In genomic region chr2:59879700-59880131, GRCh38 we compare ENCODE assay signal across 30 cellular contexts.
"Had no signal": no experiment of that assay in that cellular context is flagged by ENCODE, and none has a peak within 500 bp of the region (broad histone marks: within the 10 kb centered on the region; RNA-seq: fewer than 3 reads in every experiment).

No MANE protein-coding gene starts in this region.

- H3K4me1 Mint-ChIP-seq: activated CD4-positive, alpha-beta T cell treated with anti-CD3 and anti-CD28 coated beads for 36 hours; activated CD4-positive, alpha-beta T cell treated with anti-CD3 and anti-CD28 coated beads, Interleukin-2, amount 10 ng/mL, durations not matched to agents 24 days and 14 days; activated T-helper 17 cell treated with anti-CD3 and anti-CD28 coated beads, Interleukin-2, amount 50 U/mL, for 72 hours; central memory CD8-positive, alpha-beta T cell; T-helper 17 cell had no signal

- H3K27me3 Mint-ChIP-seq: activated CD4-positive, alpha-beta memory T cell treated with anti-CD3 and anti-CD28 coated beads for 36 hours; activated naive CD8-positive, alpha-beta T cell; central memory CD8-positive, alpha-beta T cell; dendritic cell treated with granulocyte-macrophage colony-stimulating factor and Interleukin-4, amounts not matched to agents 40 ng/mL and 50 ng/mL, for 4 days; T-helper 17 cell had no signal

- H3K27me3 ChIP-seq: breast epithelium, esophagus muscularis mucosa, gastrocnemius medialis, heart right ventricle had no signal

- H3K4me3 Mint-ChIP-seq: activated CD4-positive, alpha-beta memory T cell treated with anti-CD3 and anti-CD28 coated beads for 36 hours; activated CD4-positive, alpha-beta T cell treated with anti-CD3 and anti-CD28 coated beads for 36 hours; activated CD4-positive, alpha-beta T cell treated with anti-CD3 and anti-CD28 coated beads, Interleukin-2, amount 10 ng/mL, durations not matched to agents 24 days and 14 days; activated naive CD8-positive, alpha-beta T cell; activated T-cell treated with anti-CD3 and anti-CD28 coated beads, Interleukin-2, amount 50 U/mL, for 4 hours; activated T-helper 17 cell treated with anti-CD3 and anti-CD28 coated beads, Interleukin-2, amount 50 U/mL, for 72 hours; central memory CD8-positive, alpha-beta T cell; dendritic cell treated with granulocyte-macrophage colony-stimulating factor and Interleukin-4, amounts not matched to agents 40 ng/mL and 50 ng/mL, for 4 days; T-helper 17 cell; T-helper 2 cell treated with Interferon-gamma antibody and Interleukin-4, amounts not matched to agents 5 μg/mL and 100 μg/mL, for 36 hours had no signal

- H3K36me3 ChIP-seq: breast epithelium, esophagus muscularis mucosa, gastrocnemius medialis, heart right ventricle had no signal

- H3K27ac ChIP-seq: breast epithelium, coronary artery, dorsolateral prefrontal cortex, esophagus muscularis mucosa, foreskin keratinocyte, gastrocnemius medialis, heart right ventricle had no signal

- H3K9me3 ChIP-seq: breast epithelium, esophagus muscularis mucosa, gastrocnemius medialis, heart right ventricle had no signal

- H3K27ac Mint-ChIP-seq: activated CD4-positive, alpha-beta memory T cell treated with anti-CD3 and anti-CD28 coated beads for 36 hours; activated CD4-positive, alpha-beta T cell treated with anti-CD3 and anti-CD28 coated beads for 36 hours; activated CD4-positive, alpha-beta T cell treated with anti-CD3 and anti-CD28 coated beads, Interleukin-2, amount 10 ng/mL, durations not matched to agents 24 days and 14 days; activated naive CD8-positive, alpha-beta T cell; activated T-helper 17 cell treated with anti-CD3 and anti-CD28 coated beads, Interleukin-2, amount 50 U/mL, for 72 hours; dendritic cell treated with granulocyte-macrophage colony-stimulating factor and Interleukin-4, amounts not matched to agents 40 ng/mL and 50 ng/mL, for 4 days; T-helper 17 cell; T-helper 2 cell treated with Interferon-gamma antibody and Interleukin-4, amounts not matched to agents 5 μg/mL and 100 μg/mL, for 36 hours had no signal

- DNase-seq: activated CD4-positive, alpha-beta memory T cell treated with anti-CD3 and anti-CD28 coated beads for 36 hours; activated CD4-positive, alpha-beta T cell treated with anti-CD3 and anti-CD28 coated beads for 36 hours; activated CD4-positive, alpha-beta T cell treated with anti-CD3 and anti-CD28 coated beads, Interleukin-2, amount 10 ng/mL, durations not matched to agents 24 days and 14 days; activated CD4-positive, CD25-positive, alpha-beta regulatory T cell; activated CD4-positive, CD25-positive, alpha-beta regulatory T cell treated with anti-CD3 and anti-CD28 coated beads, Interleukin-2, amount 50 U/mL, for 72 hours; activated effector memory CD4-positive, alpha-beta T cell treated with Interleukin-2 at 50 U/mL for 16 hours; activated gamma-delta T cell treated with Interleukin-2 at 50 U/mL for 16 hours; activated naive CD4-positive, alpha-beta T cell treated with anti-CD3 and anti-CD28 coated beads, Interleukin-2, amount 50 U/mL, for 16 hours; activated naive CD4-positive, alpha-beta T cell treated with Interleukin-2 at 50 U/mL for 16 hours; activated T-cell treated with anti-CD3 and anti-CD28 coated beads, Interleukin-2, amount 50 U/mL, for 4 hours; amniotic stem cell; anterior cingulate cortex; dorsolateral prefrontal cortex; effector memory CD4-positive, alpha-beta T cell; erythroblast; foreskin keratinocyte; gastrocnemius medialis; heart right ventricle; T-helper 1 cell; T-helper 17 cell; T1000 had no signal

- H3K9me3 Mint-ChIP-seq: activated CD4-positive, alpha-beta memory T cell treated with anti-CD3 and anti-CD28 coated beads for 36 hours; activated T-cell treated with anti-CD3 and anti-CD28 coated beads, Interleukin-2, amount 50 U/mL, for 4 hours; dendritic cell treated with granulocyte-macrophage colony-stimulating factor and Interleukin-4, amounts not matched to agents 40 ng/mL and 50 ng/mL, for 4 days; T-helper 2 cell treated with Interferon-gamma antibody and Interleukin-4, amounts not matched to agents 5 μg/mL and 100 μg/mL, for 36 hours had no signal

- H3K4me3 ChIP-seq: breast epithelium, coronary artery, dorsolateral prefrontal cortex, esophagus muscularis mucosa, gastrocnemius medialis, heart right ventricle had no signal

- H3K4me1 ChIP-seq: breast epithelium, esophagus muscularis mucosa, foreskin keratinocyte, gastrocnemius medialis, heart right ventricle had no signal

- H3K36me3 Mint-ChIP-seq: activated CD4-positive, alpha-beta memory T cell treated with anti-CD3 and anti-CD28 coated beads for 36 hours had no signal

- FAIRE-seq: astrocyte had no signal
